Comparison of ENCODE assay signal across 1 cellular context in the genomic region with DNA sequence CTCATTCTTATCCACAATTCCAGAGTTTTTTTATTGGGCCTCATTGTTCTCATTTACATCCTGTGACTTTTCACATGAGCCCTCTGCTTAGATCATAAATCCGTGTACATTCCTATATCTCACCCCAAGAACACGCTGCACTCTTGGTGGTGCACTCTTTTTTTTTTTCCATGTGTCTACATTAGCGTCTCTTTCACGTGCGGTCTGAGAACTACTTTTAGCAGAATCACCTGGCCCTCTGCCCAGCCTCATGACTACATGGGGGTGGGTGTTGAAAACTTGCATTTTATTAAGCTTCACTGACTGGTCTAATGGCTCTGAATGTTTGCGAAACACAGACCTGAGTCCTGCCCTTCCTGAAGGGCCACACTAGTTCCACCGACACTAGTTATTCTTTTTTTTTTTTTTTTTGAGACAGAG.
TF ChIP-seq lines count a peak whose summit lies in the region.

No MANE protein-coding gene starts in this region.

TF ChIP-seq in K562, 482 proteins besides CTCF, POLR2A, EP300 and RAD21 (continued from another document):
- TF ChIP-seq, protein P1, sequence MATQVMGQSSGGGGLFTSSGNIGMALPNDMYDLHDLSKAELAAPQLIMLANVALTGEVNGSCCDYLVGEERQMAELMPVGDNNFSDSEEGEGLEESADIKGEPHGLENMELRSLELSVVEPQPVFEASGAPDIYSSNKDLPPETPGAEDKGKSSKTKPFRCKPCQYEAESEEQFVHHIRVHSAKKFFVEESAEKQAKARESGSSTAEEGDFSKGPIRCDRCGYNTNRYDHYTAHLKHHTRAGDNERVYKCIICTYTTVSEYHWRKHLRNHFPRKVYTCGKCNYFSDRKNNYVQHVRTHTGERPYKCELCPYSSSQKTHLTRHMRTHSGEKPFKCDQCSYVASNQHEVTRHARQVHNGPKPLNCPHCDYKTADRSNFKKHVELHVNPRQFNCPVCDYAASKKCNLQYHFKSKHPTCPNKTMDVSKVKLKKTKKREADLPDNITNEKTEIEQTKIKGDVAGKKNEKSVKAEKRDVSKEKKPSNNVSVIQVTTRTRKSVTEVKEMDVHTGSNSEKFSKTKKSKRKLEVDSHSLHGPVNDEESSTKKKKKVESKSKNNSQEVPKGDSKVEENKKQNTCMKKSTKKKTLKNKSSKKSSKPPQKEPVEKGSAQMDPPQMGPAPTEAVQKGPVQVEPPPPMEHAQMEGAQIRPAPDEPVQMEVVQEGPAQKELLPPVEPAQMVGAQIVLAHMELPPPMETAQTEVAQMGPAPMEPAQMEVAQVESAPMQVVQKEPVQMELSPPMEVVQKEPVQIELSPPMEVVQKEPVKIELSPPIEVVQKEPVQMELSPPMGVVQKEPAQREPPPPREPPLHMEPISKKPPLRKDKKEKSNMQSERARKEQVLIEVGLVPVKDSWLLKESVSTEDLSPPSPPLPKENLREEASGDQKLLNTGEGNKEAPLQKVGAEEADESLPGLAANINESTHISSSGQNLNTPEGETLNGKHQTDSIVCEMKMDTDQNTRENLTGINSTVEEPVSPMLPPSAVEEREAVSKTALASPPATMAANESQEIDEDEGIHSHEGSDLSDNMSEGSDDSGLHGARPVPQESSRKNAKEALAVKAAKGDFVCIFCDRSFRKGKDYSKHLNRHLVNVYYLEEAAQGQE (CRISPR knock-in tag; IDR thresholded peaks at IDR 0.05; ENCODE audit: low read depth): no peak
